In the genomic region with DNA sequence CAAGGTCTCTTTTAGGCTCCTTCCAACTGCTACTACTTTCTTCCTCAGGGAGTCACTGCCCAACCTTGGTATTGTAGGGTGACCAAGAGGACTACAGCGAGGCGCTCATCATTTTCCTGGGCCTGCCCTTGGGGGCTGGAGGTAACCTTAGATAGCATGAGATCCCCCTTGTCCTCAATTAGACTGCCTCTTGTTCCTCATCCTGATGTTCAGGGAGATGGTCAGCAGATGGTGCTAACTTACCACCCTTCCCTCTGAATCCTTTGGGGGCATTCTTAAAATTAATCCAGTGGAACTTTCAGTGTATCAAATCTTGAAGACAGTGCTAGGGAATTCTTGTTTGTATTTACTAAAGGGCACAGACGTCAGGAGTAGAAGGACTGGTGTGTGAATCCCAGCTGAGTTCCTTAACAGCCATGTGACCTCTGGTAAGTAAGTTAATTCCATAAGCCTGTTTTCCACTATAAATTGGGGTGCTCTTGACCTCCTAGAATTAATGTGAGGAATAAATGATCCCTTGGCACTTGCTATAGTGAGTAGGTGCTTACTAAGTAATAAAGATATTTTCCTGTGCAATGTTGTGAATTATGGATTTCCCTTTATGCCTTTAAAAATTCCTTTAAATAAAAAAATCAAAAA, we compare ENCODE assay signal across 8 cellular contexts. TPM values are rescaled to one million over a fixed set of nuclear protein-coding genes. Genes with fewer than 3 reads are reported as not detected.
DNase-seq lines count a peak whose midpoint lies in the region; ATAC-seq and TF ChIP-seq lines count a peak whose summit lies in the region.

No MANE protein-coding gene starts in this region.

- TF ChIP-seq CTCF in AG10803 (conservative IDR thresholded peaks at IDR 0.05; ENCODE audit: low read length) (peak; percentile 96), GM12875 (IDR thresholded peaks at IDR 0.05; ENCODE audit: borderline replicate concordance, insufficient read depth, low read depth, low read length) (peak; percentile 54), astrocyte of the cerebellum (IDR thresholded peaks at IDR 0.05; ENCODE audit: low read depth, low read length, missing control alignments) (peak; percentile 81), liver (IDR thresholded peaks at IDR 0.05; ENCODE audit: low read depth, low read length, missing input control) (peak; percentile 49)

- TF ChIP-seq RAD21 in liver (IDR thresholded peaks at IDR 0.05): peak; percentile 89 to 94

- H3K36me3 ChIP-seq in liver (ENCODE audit: control insufficient read depth in 4 of 4, insufficient read depth in 3 of 4, low read depth in 1 of 4, low read length in 3 of 4): no peaks in the 10 kb centered on the region

- ATAC-seq in natural killer cell treated with Interleukin-12 subunit alpha and Interleukin-12 subunit beta and Interleukin-15 and Interleukin-18, amount 100 ng/mL, for 72 hours: no peak

- no peak overlapping the region for H3K27ac ChIP-seq in liver (ENCODE audit: low read depth in 1 of 2, low read length in 2 of 2)

- no peak overlapping the region for H3K4me3 ChIP-seq in AG10803 (ENCODE audit: low read length)
- no peak overlapping the region for H3K4me3 ChIP-seq in GM12875 (ENCODE audit: low read depth, low read length)
- H3K4me3 ChIP-seq in astrocyte of the cerebellum (ENCODE audit: low read depth, low read length): no peak overlapping the region
- H3K4me3 ChIP-seq in liver (ENCODE audit: low read depth in 1 of 3, low read length in 3 of 3): no peak overlapping the region

- H3K27me3 Mint-ChIP-seq in natural killer cell treated with Interleukin-12 subunit alpha and Interleukin-12 subunit beta and Interleukin-15 and Interleukin-18, amount 100 ng/mL, for 72 hours: no peaks in the 10 kb centered on the region

- no peaks in the 10 kb centered on the region for H3K9me3 ChIP-seq in liver (ENCODE audit: control insufficient read depth in 4 of 4, low read length in 3 of 4)

- no peaks in the 10 kb centered on the region for H3K36me3 Mint-ChIP-seq in natural killer cell treated with Interleukin-12 subunit alpha and Interleukin-12 subunit beta and Interleukin-15 and Interleukin-18, amount 100 ng/mL, for 72 hours

- H3K4me1 Mint-ChIP-seq in natural killer cell treated with Interleukin-12 subunit alpha and Interleukin-12 subunit beta and Interleukin-15 and Interleukin-18, amount 100 ng/mL, for 72 hours (ENCODE audit: low read depth in 2 of 2): peaks cover 4 to 7% of the 10 kb centered on the region in 2 donors

- H3K9ac ChIP-seq in liver (ENCODE audit: low read depth in 1 of 2, low read length in 2 of 2): no peak overlapping the region

- in situ Hi-C loops in astrocyte of the cerebellum (cut with HindIII; ENCODE audit: low sequenced_read_pairs): no loop called here

- peak overlapping the region in 1 of 2 donors; percentile 27 for H3K27ac Mint-ChIP-seq in natural killer cell treated with Interleukin-12 subunit alpha and Interleukin-12 subunit beta and Interleukin-15 and Interleukin-18, amount 100 ng/mL, for 72 hours

- WGBS in liver: 50% methylated on average over 3 of the region's 3 CpGs

- H3K9me3 Mint-ChIP-seq in natural killer cell treated with Interleukin-12 subunit alpha and Interleukin-12 subunit beta and Interleukin-15 and Interleukin-18, amount 100 ng/mL, for 72 hours: no peaks in the 10 kb centered on the region

- DNase-seq in AG10803 (ENCODE audit: low read depth) (peak; percentile 56), NCI-H446 (lab: John Stamatoyannopoulos, UW) (peak; percentile 22 to 58), astrocyte of the cerebellum (ENCODE audit: low read depth) (peak; percentile 61), NCI-H1048 (lab: John Stamatoyannopoulos, UW) (no peak), NCI-H2029 (lab: John Stamatoyannopoulos, UW) (no peak)
- DNase-seq in natural killer cell treated with Interleukin-12 subunit alpha and Interleukin-12 subunit beta and Interleukin-15 and Interleukin-18, amount 100 ng/mL, for 72 hours (ENCODE audit: low spot score): no peak

- peaks cover 0 to 9% (median 4%) of the 10 kb centered on the region in 4 donors for H3K4me1 ChIP-seq in liver (ENCODE audit: control insufficient read depth in 4 of 4, insufficient read depth in 4 of 4, low read length in 3 of 4)

- no peak overlapping the region for H3K4me3 Mint-ChIP-seq in natural killer cell treated with Interleukin-12 subunit alpha and Interleukin-12 subunit beta and Interleukin-15 and Interleukin-18, amount 100 ng/mL, for 72 hours

- H3K27me3 ChIP-seq in liver (ENCODE audit: control insufficient read depth in 4 of 4, insufficient read depth in 4 of 4, low read length in 3 of 4): no peaks in the 10 kb centered on the region

TF ChIP-seq in liver, 16 proteins besides CTCF, POLR2A, EP300 and RAD21:
- TF ChIP-seq RXRA (IDR thresholded peaks at IDR 0.05) (no peak), JUND (IDR thresholded peaks at IDR 0.05) (no peak), EGR1 (IDR thresholded peaks at IDR 0.05; ENCODE audit: low read depth in 2 of 2) (no peak), HNF4A (conservative IDR thresholded peaks at IDR 0.05) (no peak), HNF4G (IDR thresholded peaks at IDR 0.05) (no peak), GABPA (IDR thresholded peaks at IDR 0.05 in 1 of 2, conservative IDR thresholded peaks at IDR 0.05 in 1 of 2) (no peak), FOXA2 (IDR thresholded peaks at IDR 0.05) (no peak), ZBTB33 (IDR thresholded peaks at IDR 0.05) (no peak), TAF1 (conservative IDR thresholded peaks at IDR 0.05) (no peak), NR2F2 (IDR thresholded peaks at IDR 0.05) (no peak), SP1 (IDR thresholded peaks at IDR 0.05) (no peak), FOXA1 (IDR thresholded peaks at IDR 0.05) (no peak), YY1 (IDR thresholded peaks at IDR 0.05) (no peak), REST (IDR thresholded peaks at IDR 0.05) (no peak)
- TF ChIP-seq, protein P1, sequence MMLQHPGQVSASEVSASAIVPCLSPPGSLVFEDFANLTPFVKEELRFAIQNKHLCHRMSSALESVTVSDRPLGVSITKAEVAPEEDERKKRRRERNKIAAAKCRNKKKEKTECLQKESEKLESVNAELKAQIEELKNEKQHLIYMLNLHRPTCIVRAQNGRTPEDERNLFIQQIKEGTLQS (IDR thresholded peaks at IDR 0.05): no peak
- TF ChIP-seq, protein P2, sequence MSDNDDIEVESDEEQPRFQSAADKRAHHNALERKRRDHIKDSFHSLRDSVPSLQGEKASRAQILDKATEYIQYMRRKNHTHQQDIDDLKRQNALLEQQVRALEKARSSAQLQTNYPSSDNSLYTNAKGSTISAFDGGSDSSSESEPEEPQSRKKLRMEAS (IDR thresholded peaks at IDR 0.05): no peak

RNA-seq across cellular contexts. Expression of gene CLPX, which starts 4.1 kb away (rescaled TPM):
- 10 to 100 TPM; 39.0 to 79.4 TPM for total RNA-seq in liver
- 10 to 100 TPM; 24.8 to 43.1 TPM for polyA plus RNA-seq in liver
- 10 to 100 TPM; 39.0 to 63.5 TPM for total RNA-seq in natural killer cell treated with Interleukin-12 subunit alpha and Interleukin-12 subunit beta and Interleukin-15 and Interleukin-18, amount 100 ng/mL, for 72 hours

RNA-seq across cellular contexts. Expression of gene CILP, which starts 22.1 kb away (rescaled TPM):
- total RNA-seq in liver: 1 to 10 TPM in 1 of 2 donors, under 1 TPM in 1; 0.28 to 2.6 TPM
- under 1 TPM; 0.36 to 0.52 TPM for polyA plus RNA-seq in liver
- total RNA-seq in natural killer cell treated with Interleukin-12 subunit alpha and Interleukin-12 subunit beta and Interleukin-15 and Interleukin-18, amount 100 ng/mL, for 72 hours: under 1 TPM; 0.08 to 0.12 TPM

RNA-seq across cellular contexts. Expression of gene PDCD7, which starts 55.6 kb away (rescaled TPM):
- total RNA-seq in liver: 1 to 10 TPM; 8.5 to 9.5 TPM
- polyA plus RNA-seq in liver: 1 to 10 TPM; 3.0 to 4.9 TPM
- 10 to 100 TPM; 30.3 to 41.2 TPM for total RNA-seq in natural killer cell treated with Interleukin-12 subunit alpha and Interleukin-12 subunit beta and Interleukin-15 and Interleukin-18, amount 100 ng/mL, for 72 hours

Comparison
In these comparisons a context has a peak if more than half of its experiments do, and no peak if none do; other contexts are left out.
1. DNase-seq: peak in AG10803 (single experiment), NCI-H446 (2 of 2) and astrocyte of the cerebellum (single experiment); none in NCI-H1048 (single experiment), NCI-H2029 (single experiment) and natural killer cell treated with Interleukin-12 subunit alpha and Interleukin-12 subunit beta and Interleukin-15 and Interleukin-18, amount 100 ng/mL, for 72 hours (single experiment).
2. Peak in every context shown above with its lines, with median percentiles within 50 percentile points of each other: CTCF ChIP-seq.